15 cellular contexts compared by ENCODE assay signal in the genomic region with DNA sequence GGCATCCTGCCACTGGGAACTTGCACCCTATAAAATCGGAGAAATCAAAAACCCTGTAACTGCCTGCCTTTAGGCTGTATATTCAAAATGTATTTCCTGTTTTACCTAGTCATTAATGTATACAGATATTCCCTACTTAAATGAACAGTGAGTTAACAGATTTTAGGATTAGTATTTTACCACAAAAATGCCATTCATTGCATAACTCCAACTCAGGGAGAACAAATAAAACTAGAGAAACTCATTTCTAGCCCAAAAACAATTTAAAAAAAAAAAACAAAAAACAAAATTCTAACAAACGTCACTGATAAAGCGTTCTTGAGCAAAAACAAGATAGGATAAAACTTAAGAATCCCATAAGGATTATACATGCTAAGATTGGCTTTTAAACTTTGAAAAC. TPM values are rescaled to one million over a fixed set of nuclear protein-coding genes. Genes with fewer than 3 reads are reported as not detected.
DNase-seq lines count a peak whose midpoint lies in the region; ATAC-seq, FAIRE-seq and TF ChIP-seq lines count a peak whose summit lies in the region.
"Had no signal": no experiment of that assay in that cellular context is flagged by ENCODE, and none has a peak within 500 bp of the region (broad histone marks: within the 10 kb centered on the region; RNA-seq: fewer than 3 reads in every experiment).

No MANE protein-coding gene starts in this region.

- H3K9me2 ChIP-seq in PC-9 (ENCODE audit: insufficient read depth) = no peaks in the 10 kb centered on the region

- peaks cover 13% of the 10 kb centered on the region; the same call in 1 of the 2 replicates for H4K20me1 ChIP-seq in PC-9 (ENCODE audit: insufficient read depth)

- FAIRE-seq in A549 (lab: Jason Lieb, UNC) = peak; percentile 32
- FAIRE-seq: GM12878, GM18507, H1, K562 had no signal

- H3K4me2 ChIP-seq in A549 (no peak overlapping the region), PC-9 (no peak overlapping the region)

- H3K27ac ChIP-seq in A549 (no peak overlapping the region), PC-9 (0 out of 2 replicates have a peak overlapping the region, but pooled peaks have one; percentile 1)

- WGBS in A549 (ENCODE audit: missing lambda C conversion rate) = 84% methylated on average over 3 of the region's 3 CpGs

- no peak for TF ChIP-seq EP300 in A549 (IDR thresholded peaks at IDR 0.05)

- H3F3A ChIP-seq in PC-9 (ENCODE audit: insufficient read depth, low read depth) = peaks cover 24% of the 10 kb centered on the region

- BruUV-seq in PC-9 (replicated peaks; lab: Mats Ljungman, UMichigan) = no TSS peak

- no peaks in the 10 kb centered on the region for H3K27me3 ChIP-seq in PC-9 (ENCODE audit: insufficient read depth, low read depth)

- H2AFZ ChIP-seq in PC-9 = no peak overlapping the region

- peaks cover 11% of the 10 kb centered on the region for H3K79me2 ChIP-seq in PC-9 (ENCODE audit: low read depth)

- ATAC-seq in A549 (no peak), GM18870 (IDR thresholded peaks at IDR 0.05; ENCODE audit: unreplicated experiment) (no peak), GM21447 (IDR thresholded peaks at IDR 0.05; ENCODE audit: unreplicated experiment) (no peak)
- ATAC-seq: GM12878, K562 had no signal

- CTCF ChIA-PET in A549 (lab: Yijun Ruan, JAX) = no interaction called here
- CTCF ChIA-PET in PC-9 (lab: Charles Lee) = no interaction called here

- no peak for TF ChIP-seq POLR2A in A549 (IDR thresholded peaks at IDR 0.05; ENCODE audit: low read length)

- no peak for TF ChIP-seq RAD21 in A549 (conservative IDR thresholded peaks at IDR 0.05 in 1 of 2, IDR thresholded peaks at IDR 0.05 in 1 of 2)

- POLR2A ChIA-PET in A549 (lab: Yijun Ruan, JAX) (no interaction called here), PC-9 (lab: Charles Lee; ENCODE audit: unreplicated experiment) (no interaction called here)

- H3K4me1 ChIP-seq in A549 (no peaks in the 10 kb centered on the region), PC-9 (replicated peaks; ENCODE audit: insufficient read depth) (0 out of 2 replicates have a peak, but pooled peaks cover 4% of the 10 kb centered on the region)
- H3K4me1 ChIP-seq: Caco-2, HAP-1 had no signal

- H3K9me3 ChIP-seq in A549 (peaks cover 4% of the 10 kb centered on the region; the same call in 2 of the 3 replicates), PC-9 (ENCODE audit: insufficient read depth, low read depth) (no peaks in the 10 kb centered on the region)
- H3K9me3 ChIP-seq: Caco-2, HAP-1 had no signal

- peaks cover 27% of the 10 kb centered on the region for H3K36me3 ChIP-seq in PC-9 (ENCODE audit: low read depth)

- intact Hi-C loops in PC-9 (cut with micrococcal nuclease; ENCODE audit: unreplicated experiment) = no loop called here

- no peak overlapping the region for H3K4me3 ChIP-seq in A549
- no peak overlapping the region for H3K4me3 ChIP-seq in PC-9
- no peak overlapping the region for H3K4me3 ChIP-seq in fibroblast of villous mesenchyme (ENCODE audit: low read depth, low read length)
- H3K4me3 ChIP-seq: GM12878, HAP-1, K562 had no signal

- no peak for TF ChIP-seq CTCF in A549 (IDR thresholded peaks at IDR 0.05)
- no peak for TF ChIP-seq CTCF in PC-9 (conservative IDR thresholded peaks at IDR 0.05)
- no peak for TF ChIP-seq CTCF in fibroblast of villous mesenchyme (IDR thresholded peaks at IDR 0.05; ENCODE audit: insufficient read depth, low read depth, low read length)

- DNase-seq in A549 (ENCODE audit: low read depth in 1 of 2, low spot score in 1 of 2) = no peak
- DNase-seq in EH (ENCODE audit: low read depth) = peak; percentile 2
- no peak for DNase-seq in PC-9
- peak; percentile 55 for DNase-seq in fibroblast of villous mesenchyme (ENCODE audit: low read depth)
- no peak for DNase-seq in medulla oblongata (ENCODE audit: extremely low spot score)
- DNase-seq: Caco-2; CD8-positive, alpha-beta memory T cell; DMS53 had no signal

TF ChIP-seq in A549, 52 proteins besides CTCF, POLR2A, EP300 and RAD21:
- no peak for TF ChIP-seq FOXS1 (CRISPR knock-in tag; IDR thresholded peaks at IDR 0.05)
- TF ChIP-seq NFE2L2 (conservative IDR thresholded peaks at IDR 0.05; ENCODE audit: low read length) = no peak
- TF ChIP-seq, protein P1, sequence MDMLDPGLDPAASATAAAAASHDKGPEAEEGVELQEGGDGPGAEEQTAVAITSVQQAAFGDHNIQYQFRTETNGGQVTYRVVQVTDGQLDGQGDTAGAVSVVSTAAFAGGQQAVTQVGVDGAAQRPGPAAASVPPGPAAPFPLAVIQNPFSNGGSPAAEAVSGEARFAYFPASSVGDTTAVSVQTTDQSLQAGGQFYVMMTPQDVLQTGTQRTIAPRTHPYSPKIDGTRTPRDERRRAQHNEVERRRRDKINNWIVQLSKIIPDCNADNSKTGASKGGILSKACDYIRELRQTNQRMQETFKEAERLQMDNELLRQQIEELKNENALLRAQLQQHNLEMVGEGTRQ (IDR thresholded peaks at IDR 0.05) = no peak
- TF ChIP-seq BHLHE40 (IDR thresholded peaks at IDR 0.05; ENCODE audit: low read depth, low read length) = no peak
- no peak for TF ChIP-seq KDM5A (IDR thresholded peaks at IDR 0.05)
- TF ChIP-seq PHF8 (IDR thresholded peaks at IDR 0.05; ENCODE audit: borderline replicate concordance, low read depth) = no peak
- no peak for TF ChIP-seq SMC3 (IDR thresholded peaks at IDR 0.05)

RNA-seq across cellular contexts. Expression of a gene that starts 3.7 kb away (rescaled TPM):
- polyA plus RNA-seq in A549 (2011; rRNA removed) = 29.5 and 35.7 TPM in 2 replicates
- polyA plus RNA-seq in A549 (2012; cell fraction: cytosol; rRNA removed) = 22.6 and 27.4 TPM in 2 replicates
- polyA plus RNA-seq in A549 (2012; cell fraction: nucleus; rRNA removed) = 29.3 and 29.4 TPM in 2 replicates
- polyA plus RNA-seq in A549 (2017; fragmentation: RNase III; extraction: RNeasy Plus Mini Kit Qiagen cat#74134 plus additional on column Dnase treatment) = 26.7 to 30.4 TPM (median 27.8 TPM) in 3 replicates
- 44.9 and 53.7 TPM in 2 replicates for polyA minus RNA-seq in A549 (2011; rRNA and poly(A)+ RNA removed)
- total RNA-seq in PC-9 (2021) = 25.4 and 28.1 TPM in 2 replicates
- total RNA-seq in fibroblast of villous mesenchyme = 14.2 and 14.8 TPM in 2 replicates

RNA-seq across cellular contexts. Expression of a gene that starts 13.5 kb away (rescaled TPM):
- polyA plus RNA-seq in A549 (2011; rRNA removed) = 137 and 139 TPM in 2 replicates
- polyA plus RNA-seq in A549 (2012; cell fraction: cytosol; rRNA removed) = 48.4 and 51.9 TPM in 2 replicates
- polyA plus RNA-seq in A549 (2012; cell fraction: nucleus; rRNA removed) = 33.7 and 50.6 TPM in 2 replicates
- polyA plus RNA-seq in A549 (2017; fragmentation: RNase III; extraction: RNeasy Plus Mini Kit Qiagen cat#74134 plus additional on column Dnase treatment) = 113 to 120 TPM (median 115 TPM) in 3 replicates
- polyA minus RNA-seq in A549 (2011; rRNA and poly(A)+ RNA removed) = 33.5 and 38.9 TPM in 2 replicates
- total RNA-seq in PC-9 (2021) = 47.7 and 71.1 TPM in 2 replicates
- total RNA-seq in fibroblast of villous mesenchyme = 29.0 and 45.3 TPM in 2 replicates

RNA-seq across cellular contexts. Expression of a gene that starts 13.9 kb away (rescaled TPM):
- polyA plus RNA-seq in A549 (2011; rRNA removed) (36.6 and 38.2 TPM in 2 replicates), A549 (2017; fragmentation: RNase III; extraction: RNeasy Plus Mini Kit Qiagen cat#74134 plus additional on column Dnase treatment) (25.9 to 28.2 TPM (median 26.6 TPM) in 3 replicates)
- polyA plus RNA-seq in A549 (2012; cell fraction: cytosol; rRNA removed) = 7.1 and 9.5 TPM in 2 replicates
- polyA plus RNA-seq in A549 (2012; cell fraction: nucleus; rRNA removed) = 4.8 and 7.2 TPM in 2 replicates
- 36.8 and 38.8 TPM in 2 replicates for polyA minus RNA-seq in A549 (2011; rRNA and poly(A)+ RNA removed)
- total RNA-seq in PC-9 (2021) (19.5 and 20.3 TPM in 2 replicates), fibroblast of villous mesenchyme (10.3 and 18.6 TPM in 2 replicates)

RNA-seq across cellular contexts. Expression of a gene that starts 33.6 kb away (rescaled TPM):
- polyA plus RNA-seq in A549 (2011; rRNA removed) (448 and 683 TPM in 2 replicates), A549 (2017; fragmentation: RNase III; extraction: RNeasy Plus Mini Kit Qiagen cat#74134 plus additional on column Dnase treatment) (527 to 609 TPM (median 557 TPM) in 3 replicates)
- polyA plus RNA-seq in A549 (2012; cell fraction: cytosol; rRNA removed) = 405 and 410 TPM in 2 replicates
- 229 and 230 TPM in 2 replicates for polyA plus RNA-seq in A549 (2012; cell fraction: nucleus; rRNA removed)
- 196 and 215 TPM in 2 replicates for polyA minus RNA-seq in A549 (2011; rRNA and poly(A)+ RNA removed)
- total RNA-seq in PC-9 (2021) (206 and 230 TPM in 2 replicates), fibroblast of villous mesenchyme (179 and 233 TPM in 2 replicates)

RNA-seq across cellular contexts. Expression of a gene that starts 52.5 kb away (rescaled TPM):
- polyA plus RNA-seq in A549 (2011; rRNA removed) = 62.9 and 67.6 TPM in 2 replicates
- 38.2 and 49.2 TPM in 2 replicates for polyA plus RNA-seq in A549 (2012; cell fraction: cytosol; rRNA removed)
- polyA plus RNA-seq in A549 (2012; cell fraction: nucleus; rRNA removed) = 26.4 and 43.8 TPM in 2 replicates
- polyA plus RNA-seq in A549 (2017; fragmentation: RNase III; extraction: RNeasy Plus Mini Kit Qiagen cat#74134 plus additional on column Dnase treatment) = 71.9 to 81.2 TPM (median 72.8 TPM) in 3 replicates
- 24.1 and 26.2 TPM in 2 replicates for polyA minus RNA-seq in A549 (2011; rRNA and poly(A)+ RNA removed)
- 56.3 and 70.2 TPM in 2 replicates for total RNA-seq in PC-9 (2021)
- 35.0 and 39.6 TPM in 2 replicates for total RNA-seq in fibroblast of villous mesenchyme

Comparison
In these comparisons a context has a peak if more than half of its experiments do, and no peak if none do; other contexts are left out.
1. DNase-seq: peak in EH (single experiment) and fibroblast of villous mesenchyme (single experiment); none in A549 (0 of 2), PC-9 (0 of 2) and medulla oblongata (single experiment).